9 cellular contexts compared by ENCODE assay signal in the genomic region with DNA sequence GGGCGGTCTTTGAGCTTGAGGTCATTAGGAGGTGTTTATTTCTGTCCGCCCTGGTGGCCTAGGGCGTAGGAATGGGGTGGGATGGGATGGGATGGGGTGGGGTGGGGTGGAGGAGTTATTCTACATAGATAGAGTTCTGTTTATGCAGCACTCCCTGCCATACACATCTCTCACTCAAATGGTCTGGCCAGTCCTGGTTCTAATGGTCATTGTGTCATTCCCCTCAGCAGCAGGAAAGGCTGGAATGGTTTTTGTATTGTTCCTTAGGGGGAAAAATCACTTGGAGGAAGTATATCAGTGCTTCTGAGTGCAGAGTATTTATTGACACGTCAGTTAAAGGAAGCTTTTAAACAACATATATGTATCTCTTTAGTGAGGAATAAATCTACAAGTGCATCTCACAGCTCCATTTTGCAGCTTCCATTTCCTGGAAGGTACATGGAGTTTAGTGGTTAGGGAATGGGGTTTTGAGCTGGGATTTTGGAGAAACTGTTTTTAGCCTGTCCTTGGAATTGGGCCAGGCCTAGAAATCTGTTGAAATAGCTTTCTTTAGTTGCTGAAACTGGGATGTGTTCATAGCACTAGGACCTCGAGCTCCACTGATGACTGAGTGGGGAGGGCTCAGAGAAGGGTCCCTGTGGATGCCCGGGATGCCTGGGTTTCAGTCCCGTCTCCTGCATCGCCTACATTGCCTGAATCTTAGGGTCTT. TPM values are rescaled to one million over a fixed set of nuclear protein-coding genes. Genes with fewer than 3 reads are reported as not detected.
DNase-seq lines count a peak whose midpoint lies in the region; TF ChIP-seq lines count a peak whose summit lies in the region.
"Had no signal": no experiment of that assay in that cellular context is flagged by ENCODE, and none has a peak within 500 bp of the region (broad histone marks: within the 10 kb centered on the region; RNA-seq: fewer than 3 reads in every experiment).

No MANE protein-coding gene starts in this region.

- no peak for TF ChIP-seq CTCF in choroid plexus epithelial cell (conservative IDR thresholded peaks at IDR 0.05; ENCODE audit: low read depth, low read length)
- TF ChIP-seq CTCF in type B pancreatic cell (conservative IDR thresholded peaks at IDR 0.05): no peak

- WGBS in mesodermal cell (ENCODE audit: insufficient coverage in 2 of 2), 2 experiments: 88 to 90% methylated on average over 3 to 4 of the region's 8 CpGs

- H3K27ac ChIP-seq in mesodermal cell (ENCODE audit: low read depth, low read length, severe bottlenecking): peak overlapping the region; percentile 78

- peaks cover 99% of the 10 kb centered on the region for H3K4me1 Mint-ChIP-seq in activated T-cell treated with anti-CD3 and anti-CD28 coated beads, Interleukin-2, amount 50 U/mL, for 24 hours (ENCODE audit: low read depth)
- peaks cover 90% of the 10 kb centered on the region for H3K4me1 Mint-ChIP-seq in type B pancreatic cell (ENCODE audit: unreplicated experiment)

- peaks cover 26% of the 10 kb centered on the region for H3K36me3 Mint-ChIP-seq in activated T-cell treated with anti-CD3 and anti-CD28 coated beads, Interleukin-2, amount 50 U/mL, for 24 hours (ENCODE audit: low read depth)
- H3K36me3 Mint-ChIP-seq in type B pancreatic cell: peaks cover 7% of the 10 kb centered on the region

- no peaks in the 10 kb centered on the region for H3K27me3 Mint-ChIP-seq in activated T-cell treated with anti-CD3 and anti-CD28 coated beads, Interleukin-2, amount 50 U/mL, for 24 hours
- no peaks in the 10 kb centered on the region for H3K27me3 Mint-ChIP-seq in type B pancreatic cell

- H3K36me3 ChIP-seq in mesodermal cell (ENCODE audit: control insufficient read depth, insufficient read depth, low read length): peaks cover 25% of the 10 kb centered on the region

- peak; percentile 27 for DNase-seq in activated T-cell treated with anti-CD3 and anti-CD28 coated beads, Interleukin-2, amount 50 U/mL, for 24 hours
- no peak for DNase-seq in activated T-cell treated with anti-CD3 and anti-CD28 coated beads for 4 hours
- DNase-seq in choroid plexus epithelial cell (ENCODE audit: low read depth): peak; percentile 62
- DNase-seq in type B pancreatic cell (ENCODE audit: extremely low spot score, unreplicated experiment): no peak
- no peak for DNase-seq in COLO829 (ENCODE audit: low spot score)
- DNase-seq in UCSD-AML1 (lab: John Stamatoyannopoulos, UW; ENCODE audit: unreplicated experiment): no peak
- no peak for DNase-seq in NK-92 treated with Interleukin-12 subunit alpha and Interleukin-12 subunit beta, amount 100 ng/mL, for 24 hours (lab: John Stamatoyannopoulos, UW)
- DNase-seq: DMS153 had no signal

- H3K9me3 Mint-ChIP-seq in activated T-cell treated with anti-CD3 and anti-CD28 coated beads, Interleukin-2, amount 50 U/mL, for 24 hours: no peaks in the 10 kb centered on the region
- H3K9me3 Mint-ChIP-seq in type B pancreatic cell: no peaks in the 10 kb centered on the region

- H3K9me3 ChIP-seq in mesodermal cell (ENCODE audit: control insufficient read depth, low read length): no peaks in the 10 kb centered on the region

- H3K4me1 ChIP-seq in mesodermal cell (ENCODE audit: control insufficient read depth, insufficient read depth, low read length, poor library complexity, severe bottlenecking): peaks cover 90% of the 10 kb centered on the region

- no peak overlapping the region for H3K4me3 ChIP-seq in choroid plexus epithelial cell (ENCODE audit: low read depth, low read length)
- H3K4me3 ChIP-seq in mesodermal cell (ENCODE audit: extremely low read depth, insufficient read depth, low read length, poor library complexity, severe bottlenecking): no peak overlapping the region

- peak overlapping the region; percentile 55 for H3K4me3 Mint-ChIP-seq in activated T-cell treated with anti-CD3 and anti-CD28 coated beads, Interleukin-2, amount 50 U/mL, for 24 hours
- peak overlapping the region; percentile 49 for H3K4me3 Mint-ChIP-seq in type B pancreatic cell

- H3K27ac Mint-ChIP-seq in activated T-cell treated with anti-CD3 and anti-CD28 coated beads, Interleukin-2, amount 50 U/mL, for 24 hours: peak overlapping the region; percentile 96
- peak overlapping the region; percentile 75 for H3K27ac Mint-ChIP-seq in type B pancreatic cell

RNA-seq across cellular contexts. Expression of gene TSPAN14, which starts 8.3 kb away (rescaled TPM):
- 117 TPM for polyA plus RNA-seq in mesodermal cell (2013, experiment 1 of 2)
- polyA plus RNA-seq in mesodermal cell (2013, experiment 2 of 2): 90.6 TPM
- total RNA-seq in type B pancreatic cell (ENCODE audit: low replicate concordance): 111 and 159 TPM in 2 replicates

RNA-seq across cellular contexts. Expression of gene PRXL2A, which starts 54.1 kb away (rescaled TPM):
- polyA plus RNA-seq in mesodermal cell (2013, experiment 1 of 2): 87.4 TPM
- 88.2 TPM for polyA plus RNA-seq in mesodermal cell (2013, experiment 2 of 2)
- total RNA-seq in type B pancreatic cell (ENCODE audit: low replicate concordance): 73.5 and 89.2 TPM in 2 replicates

Comparison
In these comparisons a context has a peak if more than half of its experiments do, and no peak if none do; other contexts are left out.
1. DNase-seq: peak in activated T-cell treated with anti-CD3 and anti-CD28 coated beads, Interleukin-2, amount 50 U/mL, for 24 hours (single experiment) and choroid plexus epithelial cell (single experiment); none in activated T-cell treated with anti-CD3 and anti-CD28 coated beads for 4 hours (single experiment), type B pancreatic cell (single experiment), COLO829 (single experiment), UCSD-AML1 (single experiment) and NK-92 treated with Interleukin-12 subunit alpha and Interleukin-12 subunit beta, amount 100 ng/mL, for 24 hours (single experiment).